In genomic region chr12:73902270-73902669, GRCh38 we compare ENCODE assay signal across 18 cellular contexts.
DNase-seq lines count a peak whose midpoint lies in the region; ATAC-seq and TF ChIP-seq lines count a peak whose summit lies in the region.
"Had no signal": no experiment of that assay in that cellular context is flagged by ENCODE, and none has a peak within 500 bp of the region (broad histone marks: within the 10 kb centered on the region; RNA-seq: fewer than 3 reads in every experiment).

No MANE protein-coding gene starts in this region.

- peak; percentile 46 for DNase-seq in PC-3
- DNase-seq in epithelial cell of esophagus (ENCODE audit: low read depth) = peak; percentile 27
- DNase-seq in kidney tubule cell (ENCODE audit: low spot score) = peak; percentile 86
- peak; percentile 96 for DNase-seq in renal cortical epithelial cell (ENCODE audit: low read depth)
- DNase-seq in NCI-H146 (lab: John Stamatoyannopoulos, UW) = no peak
- no peak for DNase-seq in spleen
- no peak for DNase-seq in hepatic stellate cell (ENCODE audit: low spot score)
- no peak for DNase-seq in osteoblast (ENCODE audit: insufficient read length, low spot score, missing footprints)
- DNase-seq: C1 segment of cervical spinal cord; CD4-positive, alpha-beta T cell; COR-L47; DMS 273 treated with DMSO at 0.1 percent for 48 hours; DMS79; H9; IMR-90; KBM-7 had no signal

- no peak overlapping the region for H3K27ac ChIP-seq in PC-3 (ENCODE audit: low read length)
- no peak overlapping the region for H3K27ac ChIP-seq in spleen
- H3K27ac ChIP-seq in osteoblast (ENCODE audit: low read depth, low read length) = no peak overlapping the region

- TF ChIP-seq CTCF in PC-3 (conservative IDR thresholded peaks at IDR 0.05; ENCODE audit: low read depth, low read length) (no peak), epithelial cell of esophagus (IDR thresholded peaks at IDR 0.05; ENCODE audit: insufficient read depth, low read depth, low read length, missing control alignments) (no peak), spleen (IDR thresholded peaks at IDR 0.05 in 8 of 11, conservative IDR thresholded peaks at IDR 0.05 in 3 of 11) (no peak), osteoblast (IDR thresholded peaks at IDR 0.05; ENCODE audit: extremely low read depth, low read depth, low read length) (no peak)

- no peaks in the 10 kb centered on the region for H4K20me1 ChIP-seq in PC-3 (ENCODE audit: low read length)
- no peaks in the 10 kb centered on the region for H4K20me1 ChIP-seq in osteoblast (ENCODE audit: insufficient read depth, low read length)

- ATAC-seq in PC-3 = peak; percentile 53
- ATAC-seq: GM12878, GM23338 had no signal

- H3K27me3 ChIP-seq in PC-3 (ENCODE audit: low read length) (no peaks in the 10 kb centered on the region), spleen (replicated peaks in 1 of 7) (no peaks in the 10 kb centered on the region), osteoblast (ENCODE audit: insufficient read depth, low read length) (no peaks in the 10 kb centered on the region)

- H3K9me3 ChIP-seq in PC-3 (ENCODE audit: low read length) (no peaks in the 10 kb centered on the region), spleen (no peaks in the 10 kb centered on the region), osteoblast (ENCODE audit: low read depth, low read length) (no peaks in the 10 kb centered on the region)

- no peak for TF ChIP-seq POLR2A in spleen (IDR thresholded peaks at IDR 0.05)

- H3F3A ChIP-seq in PC-3 (ENCODE audit: low read length, unreplicated experiment) = no peaks in the 10 kb centered on the region

- H3K4me1 ChIP-seq in PC-3 (ENCODE audit: insufficient read depth, low read length) = 0 out of 2 replicates have a peak, but pooled peaks cover 9% of the 10 kb centered on the region
- H3K4me1 ChIP-seq in spleen = no peaks in the 10 kb centered on the region
- no peaks in the 10 kb centered on the region for H3K4me1 ChIP-seq in osteoblast (ENCODE audit: insufficient read depth, low read length)

- CTCF ChIA-PET in PC-3 (lab: Charles Lee) = no interaction called here

- POLR2A ChIA-PET in PC-3 (lab: Charles Lee; ENCODE audit: unreplicated experiment) = interaction anchor here (0.6 to 0.7 kb wide), 2 partner anchors 31 to 1445 kb away, joined by 3 read pairs; no protein-coding TSS in a partner anchor

- H3K79me2 ChIP-seq in PC-3 (ENCODE audit: low read length) (no peaks in the 10 kb centered on the region), osteoblast (ENCODE audit: insufficient read depth, low read length) (no peaks in the 10 kb centered on the region)

- H3K36me3 ChIP-seq in PC-3 (ENCODE audit: low read depth, low read length) (no peaks in the 10 kb centered on the region), spleen (no peaks in the 10 kb centered on the region), osteoblast (ENCODE audit: insufficient read depth, low read length) (no peaks in the 10 kb centered on the region)

- intact Hi-C loops in PC-3 (cut with micrococcal nuclease) (no loop called here), spleen (cut with DNase I; ENCODE audit: low total_unique reads) (no loop called here)

- H3K4me2 ChIP-seq in PC-3 (ENCODE audit: low read length) (no peak overlapping the region), osteoblast (ENCODE audit: insufficient read depth, low read length) (no peak overlapping the region)
- H3K4me2 ChIP-seq: GM23338 had no signal

- H2AFZ ChIP-seq in PC-3 (ENCODE audit: low read length) (no peak overlapping the region), osteoblast (ENCODE audit: low read length) (no peak overlapping the region)
- H2AFZ ChIP-seq: GM23338 had no signal

- 75 to 84% (median 81%) methylated on average over 2 of the region's 2 CpGs for WGBS in spleen, 5 donors

- H3K9me2 ChIP-seq in PC-3 (replicated peaks; ENCODE audit: low read length) = no peaks in the 10 kb centered on the region

- no TSS peak for BruUV-seq in PC-3 (replicated peaks; lab: Mats Ljungman, UMichigan)

- no peak overlapping the region for H3K4me3 ChIP-seq in PC-3 (ENCODE audit: low read length)
- H3K4me3 ChIP-seq in epithelial cell of esophagus (ENCODE audit: low read length) = no peak overlapping the region
- H3K4me3 ChIP-seq in spleen = no peak overlapping the region
- H3K4me3 ChIP-seq in osteoblast (ENCODE audit: insufficient read depth, low read length) = no peak overlapping the region
- H3K4me3 ChIP-seq: GM12878, GM23338 had no signal

- H3K9ac ChIP-seq in PC-3 (ENCODE audit: low read length) = no peak overlapping the region

Comparison
In these comparisons a context has a peak if more than half of its experiments do, and no peak if none do; other contexts are left out.
1. DNase-seq: peak in PC-3 (single experiment), epithelial cell of esophagus (single experiment), kidney tubule cell (single experiment) and renal cortical epithelial cell (single experiment); none in NCI-H146 (single experiment), spleen (single experiment), hepatic stellate cell (single experiment) and osteoblast (single experiment).